ENCODE assay signal across 17 cellular contexts in genomic region chr1:220750126-220750525, GRCh38. TPM values are rescaled to one million over a fixed set of nuclear protein-coding genes. Genes with fewer than 3 reads are reported as not detected.
DNase-seq lines count a peak whose midpoint lies in the region; ATAC-seq, FAIRE-seq and TF ChIP-seq lines count a peak whose summit lies in the region.
"Had no signal": no experiment of that assay in that cellular context is flagged by ENCODE, and none has a peak within 500 bp of the region (broad histone marks: within the 10 kb centered on the region; RNA-seq: fewer than 3 reads in every experiment).

No MANE protein-coding gene starts in this region.

- TF ChIP-seq CTCF in heart left ventricle (IDR thresholded peaks at IDR 0.05): no peak
- no peak for TF ChIP-seq CTCF in endothelial cell of umbilical vein (IDR thresholded peaks at IDR 0.05; ENCODE audit: extremely low read depth in 1 of 2, insufficient read depth in 1 of 2, low read depth in 1 of 2, low read length in 2 of 2)
- no peak for TF ChIP-seq CTCF in transverse colon (IDR thresholded peaks at IDR 0.05)

- intact Hi-C loops in heart left ventricle (cut with DNase I): no loop called here
- intact Hi-C loops in left cardiac atrium (cut with DNase I): no loop called here
- intact Hi-C loops in endothelial cell of umbilical vein (cut with micrococcal nuclease): no loop called here
- intact Hi-C loops in transverse colon (cut with DNase I; ENCODE audit: low total_unique reads): no loop called here

- H3K9ac ChIP-seq in endothelial cell of umbilical vein (replicated peaks; ENCODE audit: extremely low read depth, insufficient read depth, low read length): no peak overlapping the region

- H3K4me1 ChIP-seq in heart left ventricle (peaks cover 4 to 64% (median 48%) of the 10 kb centered on the region in 12 donors), endothelial cell of umbilical vein (ENCODE audit: control insufficient read depth, extremely low read depth, insufficient read depth, low read length) (peaks cover 14% of the 10 kb centered on the region), muscle layer of duodenum (ENCODE audit: control insufficient read depth in 1 of 2, insufficient read depth in 2 of 2, low read length in 2 of 2) (peaks cover 26 to 33% of the 10 kb centered on the region in 2 donors), transverse colon (peaks cover 18 to 42% (median 23%) of the 10 kb centered on the region in 4 donors)
- H3K4me1 ChIP-seq: Caco-2 had no signal

- POLR2A ChIA-PET in endothelial cell of umbilical vein (lab: Charles Lee): no interaction called here

- dilution Hi-C loops in endothelial cell of umbilical vein (cut with MboI; ENCODE audit: extremely low pct_ligation_motif_present, low sequenced_read_pairs): no loop called here

- DNase-seq in heart left ventricle: peak in 1 of 5 donors; percentile 44
- DNase-seq in left cardiac atrium: no peak
- peak; percentile 16 for DNase-seq in endothelial cell of umbilical vein (ENCODE audit: low read depth, low spot score)
- no peak for DNase-seq in transverse colon
- DNase-seq in NCI-H748 (lab: John Stamatoyannopoulos, UW; ENCODE audit: unreplicated experiment): no peak
- DNase-seq: activated T-cell treated with anti-CD3 and anti-CD28 coated beads, Interleukin-2, amount 50 U/mL, for 4 hours; Caco-2; NCI-H187 treated with DMSO at 0.1 percent for 48 hours; SW 1271 had no signal

- no peak for TF ChIP-seq EP300 in transverse colon (IDR thresholded peaks at IDR 0.05; ENCODE audit: low read depth)

- peak; percentile 53 for FAIRE-seq in endothelial cell of umbilical vein (lab: Jason Lieb, UNC)
- FAIRE-seq: endometrium, urothelium cell line had no signal

- CTCF ChIA-PET in endothelial cell of umbilical vein (lab: Charles Lee): interaction anchor here (0.8 to 5.7 kb wide), 3 partner anchors 16 to 69 kb away, joined by 3 to 82 read pairs (median 33); no protein-coding TSS in a partner anchor

- peaks cover 0 to 8% (median 4%) of the 10 kb centered on the region in 9 donors for H3K36me3 ChIP-seq in heart left ventricle
- peaks cover 0 to 5% of the 10 kb centered on the region in 2 experiments for H3K36me3 ChIP-seq in endothelial cell of umbilical vein (ENCODE audit: control insufficient read depth in 2 of 2, extremely low read depth in 1 of 2, insufficient read depth in 2 of 2, low read length in 2 of 2)
- peaks cover 3% of the 10 kb centered on the region in 2 donors for H3K36me3 ChIP-seq in muscle layer of duodenum (ENCODE audit: control insufficient read depth in 1 of 2, insufficient read depth in 2 of 2, low read length in 2 of 2)
- H3K36me3 ChIP-seq in transverse colon: no peaks in the 10 kb centered on the region

- H3K9me1 ChIP-seq in endothelial cell of umbilical vein (replicated peaks; ENCODE audit: control insufficient read depth, extremely low read depth, insufficient read depth, low read length): no peaks in the 10 kb centered on the region

- peak overlapping the region in 11 of 12 donors; percentile 13 to 98 (median 87) for H3K27ac ChIP-seq in heart left ventricle
- no peak overlapping the region for H3K27ac ChIP-seq in endothelial cell of umbilical vein (ENCODE audit: insufficient read depth, low read depth, low read length)
- H3K27ac ChIP-seq in muscle layer of duodenum (ENCODE audit: low read length): peak overlapping the region; percentile 31
- peak overlapping the region in 3 of 4 donors; percentile 3 to 56 (median 13) for H3K27ac ChIP-seq in transverse colon
- H3K27ac ChIP-seq: skin epidermis had no signal

- H3K4me3 ChIP-seq in heart left ventricle (peak overlapping the region in 9 of 12 donors; percentile 77 to 100 (median 93)), endothelial cell of umbilical vein (replicated peaks in 1 of 3; ENCODE audit: insufficient read depth in 1 of 3, low read depth in 1 of 3, low read length in 3 of 3) (no peak overlapping the region), muscle layer of duodenum (ENCODE audit: low read depth in 1 of 2, low read length in 2 of 2) (peak overlapping the region; percentile 41 to 75), transverse colon (peak overlapping the region in 1 of 4 donors; percentile 22)
- H3K4me3 ChIP-seq: skin epidermis had no signal

- ATAC-seq in heart left ventricle (no peak), left cardiac atrium (no peak), HG03354 (IDR thresholded peaks at IDR 0.05; ENCODE audit: poor library complexity, severe bottlenecking, unreplicated experiment) (no peak), HG03045 (IDR thresholded peaks at IDR 0.05; ENCODE audit: unreplicated experiment) (no peak)
- ATAC-seq: activated T-cell treated with anti-CD3 and anti-CD28 coated beads, Interleukin-2, amount 50 U/mL, for 4 hours had no signal

- in situ Hi-C loops in transverse colon (cut with MboI; ENCODE audit: low pct_ligation_motif_present in 1 of 4, low pct_unique_long_range_greater_than_20kb in 1 of 4, low sequenced_read_pairs in 3 of 4): no loop called here

- peak overlapping the region; percentile 1 for H2AFZ ChIP-seq in endothelial cell of umbilical vein (ENCODE audit: low read depth, low read length)

- BruUV-seq in endothelial cell of umbilical vein (replicated peaks; lab: Mats Ljungman, UMichigan): no TSS peak

- WGBS in heart left ventricle, 4 donors: 7 to 16% (median 12%) methylated on average over 6 of the region's 6 CpGs
- WGBS in transverse colon (ENCODE audit: low coverage in 1 of 2), 2 donors: 42 to 50% methylated on average over 6 of the region's 6 CpGs

- H3K4me2 ChIP-seq in endothelial cell of umbilical vein (ENCODE audit: insufficient read depth, low read length): peak overlapping the region; percentile 27

- TF ChIP-seq POLR2A in heart left ventricle (IDR thresholded peaks at IDR 0.05) (no peak), endothelial cell of umbilical vein (IDR thresholded peaks at IDR 0.05; ENCODE audit: low read depth, low read length) (no peak), transverse colon (IDR thresholded peaks at IDR 0.05) (no peak)

- H4K20me1 ChIP-seq in endothelial cell of umbilical vein (replicated peaks; ENCODE audit: control insufficient read depth, extremely low read depth, insufficient read depth, low read length): no peaks in the 10 kb centered on the region

- H3K79me2 ChIP-seq in endothelial cell of umbilical vein (ENCODE audit: control insufficient read depth, insufficient read depth, low read length): peaks cover 19% of the 10 kb centered on the region

- H3K27me3 ChIP-seq in heart left ventricle (peaks cover 0 to 4% (median 0%) of the 10 kb centered on the region in 9 donors), endothelial cell of umbilical vein (ENCODE audit: control insufficient read depth in 2 of 2, insufficient read depth in 2 of 2, low read length in 2 of 2) (no peaks in the 10 kb centered on the region), muscle layer of duodenum (ENCODE audit: low read depth, low read length) (no peaks in the 10 kb centered on the region), transverse colon (no peaks in the 10 kb centered on the region)

- no peaks in the 10 kb centered on the region for H3K9me3 ChIP-seq in heart left ventricle
- no peaks in the 10 kb centered on the region for H3K9me3 ChIP-seq in endothelial cell of umbilical vein (replicated peaks; ENCODE audit: control insufficient read depth, insufficient read depth, low read length)
- H3K9me3 ChIP-seq in muscle layer of duodenum (ENCODE audit: control insufficient read depth in 1 of 2, low read length in 2 of 2): no peaks in the 10 kb centered on the region
- no peaks in the 10 kb centered on the region for H3K9me3 ChIP-seq in transverse colon
- H3K9me3 ChIP-seq: Caco-2 had no signal

RNA-seq across cellular contexts. Expression of gene MTARC2, which starts 2.0 kb away (rescaled TPM):
- 10 to 100 TPM; 16.5 to 29.1 (median 24.2) TPM for total RNA-seq in heart left ventricle
- 10 to 100 TPM; 10.4 to 17.3 TPM for polyA plus RNA-seq in heart left ventricle
- 10 to 100 TPM; 28.7 to 32.7 TPM for total RNA-seq in left cardiac atrium
- 12.0 and 14.1 TPM in 2 replicates for total RNA-seq in endothelial cell of umbilical vein
- polyA plus RNA-seq in endothelial cell of umbilical vein: 9.8 and 10.7 TPM in 2 replicates
- 6.0 and 8.0 TPM in 2 replicates for polyA plus RNA-seq in endothelial cell of umbilical vein (2011; cell fraction: cytosol; rRNA removed)
- 32.7 and 34.7 TPM in 2 replicates for polyA plus RNA-seq in endothelial cell of umbilical vein (2011; cell fraction: nucleus; rRNA removed)
- 16.7 and 17.9 TPM in 2 replicates for polyA plus RNA-seq in endothelial cell of umbilical vein (2012)
- polyA minus RNA-seq in endothelial cell of umbilical vein: 6.1 and 6.2 TPM in 2 replicates
- polyA minus RNA-seq in endothelial cell of umbilical vein (2011; cell fraction: cytosol; rRNA and poly(A)+ RNA removed): 13.0 TPM
- 10.7 and 13.3 TPM in 2 replicates for polyA minus RNA-seq in endothelial cell of umbilical vein (2011; cell fraction: nucleus; rRNA and poly(A)+ RNA removed)
- total RNA-seq in transverse colon: 100 to 1,000 TPM in 1 of 4 donors, 10 to 100 TPM in 3; 28.4 to 199 (median 41.7) TPM
- total RNA-seq: A673 had no signal

RNA-seq across cellular contexts. Expression of gene MTARC1, which starts 36.6 kb away (rescaled TPM):
- total RNA-seq in heart left ventricle (10 to 100 TPM in 4 of 9 donors, 1 to 10 TPM in 5; 2.3 to 22.8 (median 6.4) TPM), left cardiac atrium (10 to 100 TPM; 33.3 to 50.6 TPM), endothelial cell of umbilical vein (3.5 and 4.8 TPM in 2 replicates), transverse colon (10 to 100 TPM in 3 of 4 donors, 1 to 10 TPM in 1; 10.0 to 28.8 (median 16.6) TPM)
- polyA plus RNA-seq in heart left ventricle (10 to 100 TPM in 1 of 2 donors, 1 to 10 TPM in 1; 3.7 to 11.2 TPM), endothelial cell of umbilical vein (0.43 and 0.62 TPM in 2 replicates)
- polyA plus RNA-seq in endothelial cell of umbilical vein (2011; cell fraction: cytosol; rRNA removed): 1.1 TPM in 2 replicates
- polyA plus RNA-seq in endothelial cell of umbilical vein (2011; cell fraction: nucleus; rRNA removed): 1.2 and 1.6 TPM in 2 replicates
- polyA plus RNA-seq in endothelial cell of umbilical vein (2012): 1.1 and 1.2 TPM in 2 replicates
- 0.80 and 2.6 TPM in 2 replicates for polyA minus RNA-seq in endothelial cell of umbilical vein
- polyA minus RNA-seq in endothelial cell of umbilical vein (2011; cell fraction: cytosol; rRNA and poly(A)+ RNA removed): 86.1 TPM
- 1.1 and 1.4 TPM in 2 replicates for polyA minus RNA-seq in endothelial cell of umbilical vein (2011; cell fraction: nucleus; rRNA and poly(A)+ RNA removed)

RNA-seq across cellular contexts. Expression of gene C1orf115, which starts 60.0 kb away (rescaled TPM):
- total RNA-seq in heart left ventricle (10 to 100 TPM in 8 of 9 donors, 1 to 10 TPM in 1; 8.5 to 39.0 (median 15.4) TPM), left cardiac atrium (10 to 100 TPM; 22.9 to 31.2 TPM), endothelial cell of umbilical vein (15.8 and 16.4 TPM in 2 replicates), transverse colon (100 to 1,000 TPM in 2 of 4 donors, 10 to 100 TPM in 2; 43.2 to 153 (median 103) TPM)
- polyA plus RNA-seq in heart left ventricle (10 to 100 TPM; 17.5 TPM), endothelial cell of umbilical vein (10.6 and 11.1 TPM in 2 replicates)
- polyA plus RNA-seq in endothelial cell of umbilical vein (2011; cell fraction: cytosol; rRNA removed): 17.3 and 18.9 TPM in 2 replicates
- polyA plus RNA-seq in endothelial cell of umbilical vein (2011; cell fraction: nucleus; rRNA removed): 8.7 and 8.9 TPM in 2 replicates
- polyA plus RNA-seq in endothelial cell of umbilical vein (2012): 40.3 and 42.2 TPM in 2 replicates
- 13.5 and 15.0 TPM in 2 replicates for polyA minus RNA-seq in endothelial cell of umbilical vein
- not detected for polyA minus RNA-seq in endothelial cell of umbilical vein (2011; cell fraction: cytosol; rRNA and poly(A)+ RNA removed)
- 3.1 and 3.6 TPM in 2 replicates for polyA minus RNA-seq in endothelial cell of umbilical vein (2011; cell fraction: nucleus; rRNA and poly(A)+ RNA removed)
- total RNA-seq: myocyte had no signal

Comparison
In these comparisons a context has a peak if more than half of its experiments do, and no peak if none do; other contexts are left out.
1. H3K4me3 ChIP-seq: peak in heart left ventricle (9 of 12) and muscle layer of duodenum (2 of 2); none in endothelial cell of umbilical vein (0 of 3).